9 cellular contexts compared by ENCODE assay signal in the genomic region with DNA sequence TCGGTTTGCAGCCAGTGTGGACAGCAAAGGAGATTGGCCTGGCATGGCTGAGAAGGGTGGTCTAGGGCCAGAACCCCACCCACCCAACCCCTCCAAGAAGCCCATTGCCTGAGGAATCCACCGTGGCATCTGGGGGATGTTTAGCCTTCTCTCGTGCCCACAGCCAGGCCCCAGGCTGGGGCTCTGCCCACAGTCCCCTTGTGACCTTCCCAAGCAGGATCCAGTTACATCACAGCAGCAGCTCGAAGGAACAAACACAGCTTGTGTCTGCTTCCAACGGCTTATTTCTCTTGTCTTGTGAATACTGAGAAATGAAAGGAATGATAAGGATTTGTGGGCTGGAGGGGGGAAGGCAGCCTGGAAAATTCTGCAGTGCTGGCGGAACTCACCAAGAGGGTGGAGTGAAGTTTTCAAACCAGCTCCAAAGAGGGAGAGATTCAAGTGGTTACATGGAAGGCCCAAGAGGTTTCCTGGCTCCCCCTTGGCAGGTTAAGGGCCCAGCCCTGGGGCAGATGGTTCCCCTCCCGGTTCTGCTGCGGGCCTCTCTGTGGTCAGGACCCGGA.
A peak's percentile ranks its signal among the peaks of the same experiment; 100 is the strongest.
DNase-seq lines count a peak whose midpoint lies in the region; ATAC-seq and TF ChIP-seq lines count a peak whose summit lies in the region.
"Had no signal": no experiment of that assay in that cellular context is flagged by ENCODE, and none has a peak within 500 bp of the region (broad histone marks: within the 10 kb centered on the region; RNA-seq: fewer than 3 reads in every experiment).

No MANE protein-coding gene starts in this region.

- no peaks in the 10 kb centered on the region for H3K36me3 ChIP-seq in GM23248 (ENCODE audit: low read depth)
- H3K36me3 ChIP-seq in ascending aorta: no peaks in the 10 kb centered on the region
- no peaks in the 10 kb centered on the region for H3K36me3 ChIP-seq in skeletal muscle tissue (ENCODE audit: control insufficient read depth in 3 of 3, insufficient read depth in 3 of 3, low read length in 3 of 3)

- WGBS in GM23248 (ENCODE audit: low coverage in 1 of 2, low lambda C conversion rate in 2 of 2, missing lambda C conversion rate in 2 of 2), 2 experiments: 13 to 20% methylated on average over 9 of the region's 9 CpGs

- no peak for TF ChIP-seq CTCF in ascending aorta (IDR thresholded peaks at IDR 0.05)

- peak overlapping the region; percentile 83 for H3K27ac ChIP-seq in GM23248
- peak overlapping the region; percentile 85 to 91 for H3K27ac ChIP-seq in ascending aorta
- H3K27ac ChIP-seq in skeletal muscle tissue (ENCODE audit: low read depth, low read length): peak overlapping the region; percentile 91

- no peaks in the 10 kb centered on the region for H4K20me1 ChIP-seq in GM23248 (ENCODE audit: insufficient read depth)

- intact Hi-C loops in ascending aorta (cut with DNase I): loop anchor here (2.0 kb wide), 1 partner anchor 40 kb away; no protein-coding TSS in a partner anchor

- no peak for ATAC-seq in GM18867 (IDR thresholded peaks at IDR 0.05; ENCODE audit: unreplicated experiment)

- no peaks in the 10 kb centered on the region for H3K9me3 ChIP-seq in GM23248 (ENCODE audit: low read depth)
- H3K9me3 ChIP-seq in ascending aorta: no peaks in the 10 kb centered on the region
- H3K9me3 ChIP-seq in skeletal muscle tissue (ENCODE audit: control insufficient read depth in 3 of 3, low read length in 3 of 3): no peaks in the 10 kb centered on the region

- H3F3A ChIP-seq in GM23248 (ENCODE audit: insufficient read depth): peaks cover 6% of the 10 kb centered on the region; the same call in 1 of the 2 replicates

- H3K4me3 ChIP-seq in GM23248 (no peak overlapping the region), ascending aorta (no peak overlapping the region), skeletal muscle tissue (ENCODE audit: low read length in 3 of 3) (no peak overlapping the region)

- H3K27me3 ChIP-seq in GM23248 (replicated peaks; ENCODE audit: insufficient read depth): no peaks in the 10 kb centered on the region
- no peaks in the 10 kb centered on the region for H3K27me3 ChIP-seq in ascending aorta
- no peaks in the 10 kb centered on the region for H3K27me3 ChIP-seq in skeletal muscle tissue (ENCODE audit: control insufficient read depth in 3 of 3, insufficient read depth in 3 of 3, low read length in 3 of 3)

- H3K9ac ChIP-seq in GM23248 (peak overlapping the region; percentile 55), skeletal muscle tissue (ENCODE audit: low read depth in 1 of 3, low read length in 3 of 3) (peak overlapping the region; percentile 34 to 84 (median 53))

- peaks cover 13% of the 10 kb centered on the region for H3K4me1 ChIP-seq in GM23248 (ENCODE audit: insufficient read depth)
- peaks cover 16 to 46% of the 10 kb centered on the region in 2 donors for H3K4me1 ChIP-seq in ascending aorta
- H3K4me1 ChIP-seq in skeletal muscle tissue (ENCODE audit: control insufficient read depth in 3 of 3, insufficient read depth in 3 of 3, low read length in 3 of 3): peaks cover 42 to 52% (median 51%) of the 10 kb centered on the region in 3 donors

- in situ Hi-C loops in GM23248 (cut with MboI): no loop called here

- no peaks in the 10 kb centered on the region for H3K9me2 ChIP-seq in GM23248 (ENCODE audit: insufficient read depth)

- DNase-seq in GM23248: peak; percentile 84
- DNase-seq in ascending aorta (ENCODE audit: low spot score in 2 of 2): peak in 1 of 2 donors; percentile 83
- DNase-seq in iris pigment epithelial cell (ENCODE audit: low read depth): peak; percentile 91
- no peak for DNase-seq in UCSD-AML1 (lab: John Stamatoyannopoulos, UW; ENCODE audit: unreplicated experiment)
- DNase-seq in NOMO-1 treated with dmso at 0.1 percent for 144 hours (lab: John Stamatoyannopoulos, UW; ENCODE audit: unreplicated experiment): no peak
- no peak for DNase-seq in NCI-H2029 treated with DMSO at 0.1 percent for 48 hours (lab: John Stamatoyannopoulos, UW)
- DNase-seq: NCI-H1417 had no signal

- peak overlapping the region; percentile 46 for H3K4me2 ChIP-seq in GM23248 (ENCODE audit: unreplicated experiment)

- peak overlapping the region; percentile 38; the same call in 1 of the 2 replicates for H2AFZ ChIP-seq in GM23248

- H3K79me2 ChIP-seq in GM23248 (ENCODE audit: insufficient read depth): no peaks in the 10 kb centered on the region

Comparison
In these comparisons a context has a peak if more than half of its experiments do, and no peak if none do; other contexts are left out.
1. DNase-seq: peak in GM23248 (single experiment) and iris pigment epithelial cell (single experiment); none in UCSD-AML1 (single experiment), NOMO-1 treated with dmso at 0.1 percent for 144 hours (single experiment) and NCI-H2029 treated with DMSO at 0.1 percent for 48 hours (single experiment).
2. Peak in every context shown above with its lines, with median percentiles within 50 percentile points of each other: H3K27ac ChIP-seq.